23 cellular contexts compared by ENCODE assay signal in genomic region chr5:39534701-39535100, GRCh38.
"Had no signal": no experiment of that assay in that cellular context is flagged by ENCODE, and none has a peak within 500 bp of the region (broad histone marks: within the 10 kb centered on the region; RNA-seq: fewer than 3 reads in every experiment).

No MANE protein-coding gene starts in this region.

- H3K4me3 ChIP-seq: hepatocyte, left ventricle myocardium inferior, lung, mucosa of descending colon, ovary, prostate gland, right lobe of liver, stomach, testis, thyroid gland, transverse colon, uterus had no signal

- H3K27me3 ChIP-seq: hepatocyte, ovary, right lobe of liver, stomach, testis, thyroid gland, transverse colon, uterus had no signal

- H3K36me3 ChIP-seq: left ventricle myocardium inferior, ovary, prostate gland, right lobe of liver, stomach, thyroid gland, transverse colon, uterus had no signal

- DNase-seq: islet precursor cell; left ventricle myocardium inferior; mesendoderm; midbrain; mucosa of descending colon; naive thymus-derived CD4-positive, alpha-beta T cell; ovary; posterior cingulate gyrus; right lobe of liver; stimulated activated CD4-positive, alpha-beta T cell treated with anti-CD3 and anti-CD28 coated beads, Interleukin-12 subunit alpha, Interleukin-12 subunit beta, amount 100 ng/mL, for 4 hours; stimulated activated CD4-positive, alpha-beta T cell treated with anti-CD3 and anti-CD28 coated beads, Interleukin-15, amount 100 ng/mL, for 24 hours; stimulated activated CD4-positive, alpha-beta T cell treated with anti-CD3 and anti-CD28 coated beads, Interleukin-2, amount 100 ng/mL, for 24 hours; stimulated activated CD4-positive, alpha-beta T cell treated with anti-CD3 and anti-CD28 coated beads, Interleukin-4, amount 100 ng/mL, for 1 hour; stimulated activated naive B cell treated with anti-CD40 and anti-IgM and Interleukin-4, amounts not matched to agents 10 μg/mL and 1 μg/mL and 100 μg/mL, for 72 hours; stimulated activated naive CD8-positive, alpha-beta T cell treated with anti-CD3 and anti-CD28 coated beads, Interleukin-15, Interleukin-2, amounts not matched to agents 100 U/mL and 50 U/mL, for 24 hours; stomach; testis; thyroid gland; transverse colon; uterus had no signal

- H3K79me2 ChIP-seq: hepatocyte had no signal

- H3K4me2 ChIP-seq: hepatocyte had no signal

- H3K4me1 ChIP-seq: left ventricle myocardium inferior, prostate gland, right lobe of liver, stomach, thyroid gland, uterus had no signal

- H2AFZ ChIP-seq: hepatocyte had no signal

- H3K9me3 ChIP-seq: left ventricle myocardium inferior, mucosa of descending colon, ovary, prostate gland, right lobe of liver, stomach, testis, thyroid gland, transverse colon, uterus had no signal

- H3K27ac ChIP-seq: hepatocyte, left ventricle myocardium inferior, ovary, prostate gland, right lobe of liver, stomach, testis, thyroid gland, transverse colon, uterus had no signal
